In genomic region chr5:14265574-14265973, GRCh38 we compare ENCODE assay signal across 10 cellular contexts.
DNase-seq lines count a peak whose midpoint lies in the region; ATAC-seq and TF ChIP-seq lines count a peak whose summit lies in the region.
"Had no signal": no experiment of that assay in that cellular context is flagged by ENCODE, and none has a peak within 500 bp of the region (broad histone marks: within the 10 kb centered on the region; RNA-seq: fewer than 3 reads in every experiment).

No MANE protein-coding gene starts in this region.

- H3K4me2 ChIP-seq in GM23248 (ENCODE audit: unreplicated experiment) (peak overlapping the region; percentile 77), PC-3 (ENCODE audit: low read length) (peak overlapping the region; percentile 88)

- H3K27me3 ChIP-seq in GM23248 (replicated peaks; ENCODE audit: insufficient read depth) (no peaks in the 10 kb centered on the region), PC-3 (ENCODE audit: low read length) (no peaks in the 10 kb centered on the region)
- H3K27me3 ChIP-seq: upper lobe of left lung had no signal

- peaks cover 80% of the 10 kb centered on the region for H3F3A ChIP-seq in GM23248 (ENCODE audit: insufficient read depth)
- peaks cover 37% of the 10 kb centered on the region for H3F3A ChIP-seq in PC-3 (ENCODE audit: low read length, unreplicated experiment)

- H3K9me3 Mint-ChIP-seq in osteocyte (ENCODE audit: unreplicated experiment) = no peaks in the 10 kb centered on the region
- no peaks in the 10 kb centered on the region for H3K9me3 Mint-ChIP-seq in activated T-helper 1 cell treated with anti-CD3 and anti-CD28 coated beads, Interleukin-12 subunit alpha, Interleukin-12 subunit beta, Interleukin-2, Interleukin-4 antibody, amounts not matched to agents 30 ng/mL and 10 ng/mL and 1 ng/mL, durations not matched to agents 14 hours and 24 hours and 36 hours

- H3K4me3 Mint-ChIP-seq in osteocyte (ENCODE audit: unreplicated experiment) = peak overlapping the region; percentile 31
- H3K4me3 Mint-ChIP-seq in activated T-helper 1 cell treated with anti-CD3 and anti-CD28 coated beads, Interleukin-12 subunit alpha, Interleukin-12 subunit beta, Interleukin-2, Interleukin-4 antibody, amounts not matched to agents 30 ng/mL and 10 ng/mL and 1 ng/mL, durations not matched to agents 14 hours and 24 hours and 36 hours = no peak overlapping the region

- peaks cover 87% of the 10 kb centered on the region for H3K4me1 Mint-ChIP-seq in osteocyte (ENCODE audit: unreplicated experiment)
- peaks cover 19% of the 10 kb centered on the region for H3K4me1 Mint-ChIP-seq in activated T-helper 1 cell treated with anti-CD3 and anti-CD28 coated beads, Interleukin-12 subunit alpha, Interleukin-12 subunit beta, Interleukin-2, Interleukin-4 antibody, amounts not matched to agents 30 ng/mL and 10 ng/mL and 1 ng/mL, durations not matched to agents 14 hours and 24 hours and 36 hours (ENCODE audit: low read depth)

- H3K79me2 ChIP-seq in GM23248 (ENCODE audit: insufficient read depth) (peaks cover 99% of the 10 kb centered on the region), PC-3 (ENCODE audit: low read length) (peaks cover 96% of the 10 kb centered on the region)

- WGBS in GM23248 (ENCODE audit: low coverage in 1 of 2, low lambda C conversion rate in 2 of 2, missing lambda C conversion rate in 2 of 2), 2 experiments = 0% methylated on average over 2 of the region's 2 CpGs

- H3K27ac ChIP-seq in GM23248 (peak overlapping the region; percentile 96), PC-3 (ENCODE audit: low read length) (peak overlapping the region; percentile 96)
- H3K27ac ChIP-seq: upper lobe of left lung had no signal

- POLR2A ChIA-PET in PC-3 (lab: Charles Lee; ENCODE audit: unreplicated experiment) = interaction anchor here (0.5 to 0.7 kb wide), 3 partner anchors 73 to 117 kb away, joined by 3 to 11 read pairs (median 4); no protein-coding TSS in a partner anchor

- no peaks in the 10 kb centered on the region for H3K27me3 Mint-ChIP-seq in osteocyte (ENCODE audit: unreplicated experiment)
- H3K27me3 Mint-ChIP-seq in activated T-helper 1 cell treated with anti-CD3 and anti-CD28 coated beads, Interleukin-12 subunit alpha, Interleukin-12 subunit beta, Interleukin-2, Interleukin-4 antibody, amounts not matched to agents 30 ng/mL and 10 ng/mL and 1 ng/mL, durations not matched to agents 14 hours and 24 hours and 36 hours (ENCODE audit: insufficient read depth) = peaks cover 13% of the 10 kb centered on the region

- DNase-seq in GM23248 (peak; percentile 92), PC-3 (peak; percentile 98), epithelial cell of proximal tubule (ENCODE audit: low read depth) (peak; percentile 84), osteocyte (ENCODE audit: extremely low spot score, unreplicated experiment) (no peak), T-helper 9 cell (no peak), D341Med (ENCODE audit: low spot score) (no peak)
- DNase-seq in activated T-helper 1 cell treated with anti-CD3 and anti-CD28 coated beads, Interleukin-12 subunit alpha, Interleukin-12 subunit beta, Interleukin-2, Interleukin-4 antibody, amounts not matched to agents 30 ng/mL and 10 ng/mL and 1 ng/mL, durations not matched to agents 14 hours and 24 hours and 36 hours (ENCODE audit: low spot score) = no peak
- DNase-seq: KBM-7, upper lobe of left lung had no signal

- in situ Hi-C loops in GM23248 (cut with MboI) = loop anchor here (25.0 kb wide), 1 partner anchor 278 kb away; no protein-coding TSS in a partner anchor

- H3K9ac ChIP-seq in GM23248 (peak overlapping the region; percentile 72), PC-3 (ENCODE audit: low read length) (peak overlapping the region; percentile 57)

- H3K36me3 ChIP-seq in GM23248 (ENCODE audit: low read depth) (no peaks in the 10 kb centered on the region), PC-3 (ENCODE audit: low read depth, low read length) (peaks cover under 1% of the 10 kb centered on the region; the same call in 1 of the 2 replicates)
- H3K36me3 ChIP-seq: upper lobe of left lung had no signal

- H3K4me3 ChIP-seq in GM23248 (peak overlapping the region; percentile 56), PC-3 (ENCODE audit: low read length) (peak overlapping the region; percentile 58), epithelial cell of proximal tubule (ENCODE audit: low read depth, low read length) (no peak overlapping the region)

- peak; percentile 40 for ATAC-seq in PC-3
- no peak for ATAC-seq in GM18505 (IDR thresholded peaks at IDR 0.05; ENCODE audit: unreplicated experiment)

- H3K36me3 Mint-ChIP-seq in osteocyte (ENCODE audit: unreplicated experiment) = no peaks in the 10 kb centered on the region
- no peaks in the 10 kb centered on the region for H3K36me3 Mint-ChIP-seq in activated T-helper 1 cell treated with anti-CD3 and anti-CD28 coated beads, Interleukin-12 subunit alpha, Interleukin-12 subunit beta, Interleukin-2, Interleukin-4 antibody, amounts not matched to agents 30 ng/mL and 10 ng/mL and 1 ng/mL, durations not matched to agents 14 hours and 24 hours and 36 hours (ENCODE audit: low read depth)

- CTCF ChIA-PET in PC-3 (lab: Charles Lee) = no interaction called here

- no peak overlapping the region for H2AFZ ChIP-seq in GM23248
- no peak overlapping the region for H2AFZ ChIP-seq in PC-3 (ENCODE audit: low read length)

- TF ChIP-seq POLR2A in GM18505 (IDR thresholded peaks at IDR 0.05; ENCODE audit: borderline replicate concordance, extremely low read depth, insufficient read depth, insufficient read length) = no peak

- H3K27ac Mint-ChIP-seq in osteocyte (ENCODE audit: unreplicated experiment) = peak overlapping the region; percentile 94
- H3K27ac Mint-ChIP-seq in activated T-helper 1 cell treated with anti-CD3 and anti-CD28 coated beads, Interleukin-12 subunit alpha, Interleukin-12 subunit beta, Interleukin-2, Interleukin-4 antibody, amounts not matched to agents 30 ng/mL and 10 ng/mL and 1 ng/mL, durations not matched to agents 14 hours and 24 hours and 36 hours = no peak overlapping the region

- no TSS peak for BruUV-seq in PC-3 (replicated peaks; lab: Mats Ljungman, UMichigan)

- intact Hi-C loops in PC-3 (cut with micrococcal nuclease) = no loop called here
- intact Hi-C loops in activated T-helper 1 cell treated with anti-CD3 and anti-CD28 coated beads, Interleukin-12 subunit alpha, Interleukin-12 subunit beta, Interleukin-2, Interleukin-4 antibody, amounts not matched to agents 30 ng/mL and 10 ng/mL and 1 ng/mL, durations not matched to agents 14 hours and 24 hours and 36 hours (cut with micrococcal nuclease) = loop anchor here (2.0 kb wide), 1 partner anchor 157 kb away; no protein-coding TSS in a partner anchor

- H4K20me1 ChIP-seq in GM23248 (ENCODE audit: insufficient read depth) (no peaks in the 10 kb centered on the region), PC-3 (ENCODE audit: low read length) (no peaks in the 10 kb centered on the region)

- H3K9me2 ChIP-seq in GM23248 (ENCODE audit: insufficient read depth) (no peaks in the 10 kb centered on the region), PC-3 (replicated peaks; ENCODE audit: low read length) (no peaks in the 10 kb centered on the region)

- TF ChIP-seq CTCF in PC-3 (conservative IDR thresholded peaks at IDR 0.05; ENCODE audit: low read depth, low read length) (no peak), epithelial cell of proximal tubule (conservative IDR thresholded peaks at IDR 0.05; ENCODE audit: low read depth, low read length) (no peak), osteocyte (IDR thresholded peaks at IDR 0.05) (no peak)

- peaks cover 93% of the 10 kb centered on the region for H3K4me1 ChIP-seq in GM23248 (ENCODE audit: insufficient read depth)
- H3K4me1 ChIP-seq in PC-3 (ENCODE audit: insufficient read depth, low read length) = peaks cover 76% of the 10 kb centered on the region

- H3K9me3 ChIP-seq in GM23248 (ENCODE audit: low read depth) (no peaks in the 10 kb centered on the region), PC-3 (ENCODE audit: low read length) (no peaks in the 10 kb centered on the region)
- H3K9me3 ChIP-seq: upper lobe of left lung had no signal

Comparison
In these comparisons a context has a peak if more than half of its experiments do, and no peak if none do; other contexts are left out.
1. DNase-seq: peak in GM23248 (single experiment), PC-3 (single experiment) and epithelial cell of proximal tubule (single experiment); none in osteocyte (single experiment), T-helper 9 cell (single experiment), D341Med (single experiment) and activated T-helper 1 cell treated with anti-CD3 and anti-CD28 coated beads, Interleukin-12 subunit alpha, Interleukin-12 subunit beta, Interleukin-2, Interleukin-4 antibody, amounts not matched to agents 30 ng/mL and 10 ng/mL and 1 ng/mL, durations not matched to agents 14 hours and 24 hours and 36 hours (single experiment).